In genomic region chr1:116340506-116341240, GRCh38 we compare ENCODE assay signal across 14 cellular contexts.
"Had no signal": no experiment of that assay in that cellular context is flagged by ENCODE, and none has a peak within 500 bp of the region (broad histone marks: within the 10 kb centered on the region; RNA-seq: fewer than 3 reads in every experiment).

No MANE protein-coding gene starts in this region.

- ATAC-seq: activated CD8-positive, alpha-beta T cell treated with anti-CD3 and anti-CD28 coated beads, Interleukin-2, amount 10 ng/mL, durations not matched to agents 7 days and 5 days; left ventricle myocardium superior had no signal

- H3K27me3 ChIP-seq: adrenal gland, stomach had no signal

- H3K4me1 ChIP-seq: adrenal gland had no signal

- H3K4me3 ChIP-seq: adrenal gland, skin epidermis, stomach had no signal

- H3K9me3 ChIP-seq: adrenal gland, stomach had no signal

- H3K36me3 ChIP-seq: adrenal gland, stomach had no signal

- DNase-seq: activated CD8-positive, alpha-beta memory T cell treated with anti-CD3 and anti-CD28 coated beads, Interleukin-2, amount 50 U/mL, for 48 hours; activated CD8-positive, alpha-beta T cell treated with anti-CD3 and anti-CD28 coated beads, Interleukin-2, amount 10 ng/mL, durations not matched to agents 7 days and 5 days; activated naive CD4-positive, alpha-beta T cell treated with anti-CD3 and anti-CD28 coated beads for 36 hours; adrenal gland; cortex of kidney; effector CD8-positive, alpha-beta T cell; foreskin fibroblast; left ventricle myocardium superior; stimulated activated CD4-positive, alpha-beta T cell treated with anti-CD3 and anti-CD28 coated beads, Interleukin-4, amount 100 ng/mL, for 4 hours; stomach; T1000 had no signal

- H3K27ac ChIP-seq: adrenal gland, parathyroid adenoma, stomach, VCaP had no signal
